8 cellular contexts compared by ENCODE assay signal in the genomic region with DNA sequence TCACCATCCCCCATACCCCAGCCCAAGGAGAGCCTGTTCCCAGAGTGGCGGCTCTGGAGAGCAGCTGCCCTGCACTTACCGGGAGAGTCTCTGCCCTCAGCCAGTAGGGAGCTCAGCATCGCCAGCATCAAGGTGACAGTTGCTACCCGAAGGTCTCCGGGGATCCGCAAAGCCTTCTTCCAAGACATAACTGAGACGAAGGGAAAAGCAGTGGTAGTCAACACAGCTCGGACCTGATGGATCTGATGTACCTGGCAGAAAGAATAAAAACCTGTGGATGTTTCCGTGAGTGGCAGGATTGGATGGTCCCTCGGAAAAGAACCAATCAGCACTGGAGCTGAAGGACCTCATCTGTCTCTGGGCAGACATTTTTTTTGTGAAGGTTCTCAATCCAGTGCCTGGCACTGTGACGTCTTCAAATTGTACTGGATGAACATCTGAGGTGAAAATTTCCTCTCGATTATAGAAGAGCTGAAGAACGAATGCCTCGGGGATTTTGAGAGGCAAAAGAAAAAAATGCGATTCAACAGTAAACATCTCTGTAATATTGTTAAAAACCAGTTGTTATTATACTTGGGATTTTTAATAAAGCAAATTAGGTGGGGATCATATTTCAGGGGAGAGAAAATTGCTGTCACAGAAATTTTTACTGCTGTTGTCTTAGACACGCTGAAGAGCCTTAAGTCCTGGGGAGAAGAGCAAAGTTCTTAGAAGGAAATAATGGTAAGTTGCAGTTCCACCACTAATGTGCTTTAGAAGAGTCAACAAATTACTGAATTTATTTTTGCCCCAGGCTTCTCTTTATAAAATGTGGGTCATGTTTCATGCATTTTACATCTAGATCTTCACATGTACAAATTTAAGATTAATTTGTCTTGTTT. TPM values are rescaled to one million over a fixed set of nuclear protein-coding genes. Genes with fewer than 3 reads are reported as not detected.
A peak's percentile ranks its signal among the peaks of the same experiment; 100 is the strongest.
DNase-seq lines count a peak whose midpoint lies in the region; ATAC-seq, FAIRE-seq and TF ChIP-seq lines count a peak whose summit lies in the region.

A gene (minus strand): TSS at position 238 of the 881 bp plus-strand sequence. CDS start 50 bp downstream, at position 188.

- no peaks in the 10 kb centered on the region for H3K27me3 ChIP-seq in thyroid gland

- H3K27me3 Mint-ChIP-seq in activated B cell treated with CpG ODN at 0.5 μM for 24 hours: no peaks in the 10 kb centered on the region

- peaks cover 65% of the 10 kb centered on the region for H3K4me1 Mint-ChIP-seq in activated B cell treated with CpG ODN at 0.5 μM for 24 hours

- ATAC-seq in GM19455 (IDR thresholded peaks at IDR 0.05; ENCODE audit: unreplicated experiment): peak; percentile 82
- ATAC-seq in activated B cell treated with CpG ODN at 0.5 μM for 24 hours (ENCODE audit: low read depth): peak; percentile 65

- H3K4me3 Mint-ChIP-seq in activated B cell treated with CpG ODN at 0.5 μM for 24 hours: peak within 1 kb of the TSS; percentile 90

- CTCF ChIA-PET in activated B cell treated with CpG ODN at 0.5 μM for 24 hours (lab: Charles Lee): interaction anchor here (1.0 to 3.0 kb wide), 8 partner anchors 18 to 235 kb away, joined by 3 to 15 read pairs (median 6); a partner anchor contains a TSS

- intact Hi-C loops in activated B cell treated with CpG ODN at 0.5 μM for 24 hours (cut with micrococcal nuclease): loop anchor here (1.0 to 10.0 kb wide), 6 partner anchors 43 to 306 kb away; no protein-coding TSS in a partner anchor
- intact Hi-C loops in thyroid gland (cut with DNase I): no loop called here

- TF ChIP-seq CTCF in activated B cell treated with CpG ODN at 0.5 μM for 24 hours (IDR thresholded peaks at IDR 0.05) (no peak), thyroid gland (IDR thresholded peaks at IDR 0.05) (no peak)

- H3K9me3 ChIP-seq in thyroid gland: no peaks in the 10 kb centered on the region

- no peaks in the 10 kb centered on the region for H3K4me1 ChIP-seq in thyroid gland

- H3K36me3 ChIP-seq in thyroid gland: no peaks in the 10 kb centered on the region

- peaks cover 40% of the 10 kb centered on the region for H3K36me3 Mint-ChIP-seq in activated B cell treated with CpG ODN at 0.5 μM for 24 hours (ENCODE audit: low read depth)

- no peak for TF ChIP-seq POLR2A in thyroid gland (IDR thresholded peaks at IDR 0.05)

- FAIRE-seq in HTR-8/SVneo (lab: Jason Lieb, UNC): peak; percentile 48

- H3K9me3 Mint-ChIP-seq in activated B cell treated with CpG ODN at 0.5 μM for 24 hours: peaks cover 2% of the 10 kb centered on the region

- WGBS in thyroid gland, 2 donors: 9 to 13% methylated on average over 16 of the region's 16 CpGs

- POLR2A ChIA-PET in activated B cell treated with CpG ODN at 0.5 μM for 24 hours (lab: Charles Lee): interaction anchor here (0.6 to 6.9 kb wide), 29 partner anchors 12 to 305 kb away, joined by 3 to 387 read pairs (median 7); a partner anchor contains a TSS

- DNase-seq in ELF-1 (ENCODE audit: low read depth, low spot score) (peak; percentile 41), HTR-8/SVneo (ENCODE audit: insufficient read length, low spot score) (peak; percentile 60), activated B cell treated with CpG ODN at 0.5 μM for 24 hours (no peak), ecto neural progenitor cell (ENCODE audit: low spot score) (peak; percentile 70), midbrain (lab: John Stamatoyannopoulos, UW) (peak; percentile 45), thyroid gland (peak; percentile 8 to 63), amniotic stem cell (lab: John Stamatoyannopoulos, UW) (no peak)

- H3K27ac Mint-ChIP-seq in activated B cell treated with CpG ODN at 0.5 μM for 24 hours: peak within 1 kb of the TSS; percentile 94

- no peak within 1 kb of the TSS for H3K4me3 ChIP-seq in thyroid gland (replicated peaks in 1 of 3)

- no peak within 1 kb of the TSS for H3K27ac ChIP-seq in thyroid gland

RNA-seq across cellular contexts. Expression of the gene that starts here (rescaled TPM):
- 262 and 310 TPM in 2 replicates for total RNA-seq in activated B cell treated with CpG ODN at 0.5 μM for 24 hours
- 1 to 10 TPM in 2 of 4 donors, under 1 TPM in 1, not detected in 1; 0.27 to 8.6 (median 2.7) TPM for total RNA-seq in thyroid gland

Comparison
In these comparisons a context has a peak if more than half of its experiments do, and no peak if none do; other contexts are left out.
1. RNA of the gene that starts here (total RNA-seq): 262 to 310 TPM in activated B cell treated with CpG ODN at 0.5 μM for 24 hours; 0.27 to 8.6 TPM in thyroid gland; every median in the first group is over 10 times any median in the second.
2. DNase-seq: peak in ELF-1 (single experiment), HTR-8/SVneo (single experiment), ecto neural progenitor cell (single experiment), midbrain (single experiment) and thyroid gland (2 of 2); none in activated B cell treated with CpG ODN at 0.5 μM for 24 hours (single experiment) and amniotic stem cell (single experiment).